ENCODE assay signal across 12 cellular contexts in genomic region chr2:205758051-205758450, GRCh38.
DNase-seq lines count a peak whose midpoint lies in the region; ATAC-seq and TF ChIP-seq lines count a peak whose summit lies in the region.
"Had no signal": no experiment of that assay in that cellular context is flagged by ENCODE, and none has a peak within 500 bp of the region (broad histone marks: within the 10 kb centered on the region; RNA-seq: fewer than 3 reads in every experiment).

No MANE protein-coding gene starts in this region.

- H4K20me1 ChIP-seq in fibroblast of lung (ENCODE audit: control insufficient read depth, extremely low read depth, insufficient read depth, low read length): no peaks in the 10 kb centered on the region

- intact Hi-C loops in natural killer cell (cut with micrococcal nuclease): no loop called here
- intact Hi-C loops in activated CD8-positive, alpha-beta T cell treated with anti-CD3 and anti-CD28 coated beads for 36 hours (cut with micrococcal nuclease): no loop called here

- peak overlapping the region; percentile 5 for H3K27ac ChIP-seq in fibroblast of lung (ENCODE audit: insufficient read depth, low read length)

- H3K36me3 Mint-ChIP-seq in nephron progenitor cell (ENCODE audit: low read depth) (peaks cover 49% of the 10 kb centered on the region), natural killer cell (no peaks in the 10 kb centered on the region), type B pancreatic cell (peaks cover 16% of the 10 kb centered on the region)
- H3K36me3 Mint-ChIP-seq in activated CD8-positive, alpha-beta T cell treated with anti-CD3 and anti-CD28 coated beads for 36 hours (ENCODE audit: low read depth): no peaks in the 10 kb centered on the region
- H3K36me3 Mint-ChIP-seq in naive thymus-derived CD8-positive, alpha-beta T cell: no peaks in the 10 kb centered on the region
- H3K36me3 Mint-ChIP-seq: CD14-positive monocyte had no signal

- POLR2A ChIA-PET in activated CD8-positive, alpha-beta T cell treated with anti-CD3 and anti-CD28 coated beads for 36 hours (lab: Charles Lee): no interaction called here
- POLR2A ChIA-PET in naive thymus-derived CD8-positive, alpha-beta T cell (lab: Charles Lee): no interaction called here

- H3K4me1 Mint-ChIP-seq in nephron progenitor cell (peaks cover 51% of the 10 kb centered on the region), natural killer cell (no peaks in the 10 kb centered on the region), type B pancreatic cell (ENCODE audit: unreplicated experiment) (peaks cover 38% of the 10 kb centered on the region)
- no peaks in the 10 kb centered on the region for H3K4me1 Mint-ChIP-seq in activated CD8-positive, alpha-beta T cell treated with anti-CD3 and anti-CD28 coated beads for 36 hours (ENCODE audit: low read depth)
- no peaks in the 10 kb centered on the region for H3K4me1 Mint-ChIP-seq in naive thymus-derived CD8-positive, alpha-beta T cell
- H3K4me1 Mint-ChIP-seq: CD14-positive monocyte had no signal

- H3K27me3 Mint-ChIP-seq in nephron progenitor cell (ENCODE audit: low read depth, poor library complexity): peaks cover 14% of the 10 kb centered on the region
- peaks cover 3 to 42% of the 10 kb centered on the region in 2 donors for H3K27me3 Mint-ChIP-seq in natural killer cell (ENCODE audit: low read depth in 2 of 2)
- H3K27me3 Mint-ChIP-seq in activated CD8-positive, alpha-beta T cell treated with anti-CD3 and anti-CD28 coated beads for 36 hours: no peaks in the 10 kb centered on the region
- H3K27me3 Mint-ChIP-seq in type B pancreatic cell: peaks cover 3% of the 10 kb centered on the region
- H3K27me3 Mint-ChIP-seq in naive thymus-derived CD8-positive, alpha-beta T cell: peaks cover 2 to 8% (median 6%) of the 10 kb centered on the region in 5 donors

- no peaks in the 10 kb centered on the region for H3K9me3 Mint-ChIP-seq in nephron progenitor cell
- H3K9me3 Mint-ChIP-seq in natural killer cell: no peaks in the 10 kb centered on the region
- no peaks in the 10 kb centered on the region for H3K9me3 Mint-ChIP-seq in activated CD8-positive, alpha-beta T cell treated with anti-CD3 and anti-CD28 coated beads for 36 hours
- H3K9me3 Mint-ChIP-seq in type B pancreatic cell: no peaks in the 10 kb centered on the region
- H3K9me3 Mint-ChIP-seq in naive thymus-derived CD8-positive, alpha-beta T cell: no peaks in the 10 kb centered on the region
- H3K9me3 Mint-ChIP-seq: CD14-positive monocyte had no signal

- no peak overlapping the region for H3K4me2 ChIP-seq in fibroblast of lung (ENCODE audit: extremely low read depth, insufficient read depth, low read length)

- DNase-seq in DMS 273 treated with DMSO at 0.1 percent for 48 hours (lab: John Stamatoyannopoulos, UW) (peak; percentile 54), RPMI7951 (ENCODE audit: low read depth) (peak; percentile 90), fibroblast of lung (ENCODE audit: low read depth in 2 of 2) (peak; percentile 80 to 96), nephron progenitor cell (no peak), natural killer cell (no peak), type B pancreatic cell (ENCODE audit: extremely low spot score, unreplicated experiment) (no peak)
- no peak for DNase-seq in activated CD8-positive, alpha-beta T cell treated with anti-CD3 and anti-CD28 coated beads for 36 hours
- no peak for DNase-seq in naive thymus-derived CD8-positive, alpha-beta T cell
- DNase-seq: activated CD4-positive, alpha-beta T cell treated with anti-CD3 and anti-CD28 coated beads, Interleukin-2, amount 50 U/mL, for 48 hours; foreskin melanocyte; stimulated activated naive CD4-positive, alpha-beta T cell had no signal

- CTCF ChIA-PET in activated CD8-positive, alpha-beta T cell treated with anti-CD3 and anti-CD28 coated beads for 36 hours (lab: Charles Lee): no interaction called here

- H3K36me3 ChIP-seq in fibroblast of lung (ENCODE audit: control insufficient read depth, insufficient read depth, low read length): no peaks in the 10 kb centered on the region

- H3K4me1 ChIP-seq in fibroblast of lung (ENCODE audit: control insufficient read depth, extremely low read depth, insufficient read depth, low read length): peaks cover 16% of the 10 kb centered on the region

- no peak overlapping the region for H3K9ac ChIP-seq in fibroblast of lung (ENCODE audit: insufficient read depth, low read length)

- no peaks in the 10 kb centered on the region for H3K79me2 ChIP-seq in fibroblast of lung (ENCODE audit: control insufficient read depth, insufficient read depth, low read length)

- no peaks in the 10 kb centered on the region for H3K27me3 ChIP-seq in fibroblast of lung (ENCODE audit: control insufficient read depth, insufficient read depth, low read length)

- H3K4me3 Mint-ChIP-seq in nephron progenitor cell: no peak overlapping the region
- H3K4me3 Mint-ChIP-seq in natural killer cell: no peak overlapping the region
- no peak overlapping the region for H3K4me3 Mint-ChIP-seq in activated CD8-positive, alpha-beta T cell treated with anti-CD3 and anti-CD28 coated beads for 36 hours
- no peak overlapping the region for H3K4me3 Mint-ChIP-seq in type B pancreatic cell
- H3K4me3 Mint-ChIP-seq in naive thymus-derived CD8-positive, alpha-beta T cell: no peak overlapping the region
- H3K4me3 Mint-ChIP-seq: CD14-positive monocyte had no signal

- H3K27ac Mint-ChIP-seq in nephron progenitor cell (peak overlapping the region; percentile 33), natural killer cell (no peak overlapping the region), type B pancreatic cell (no peak overlapping the region)
- H3K27ac Mint-ChIP-seq in activated CD8-positive, alpha-beta T cell treated with anti-CD3 and anti-CD28 coated beads for 36 hours: no peak overlapping the region
- H3K27ac Mint-ChIP-seq in naive thymus-derived CD8-positive, alpha-beta T cell: no peak overlapping the region
- H3K27ac Mint-ChIP-seq: CD14-positive monocyte had no signal

- ATAC-seq in natural killer cell: no peak
- ATAC-seq in activated CD8-positive, alpha-beta T cell treated with anti-CD3 and anti-CD28 coated beads for 36 hours: no peak
- ATAC-seq in naive thymus-derived CD8-positive, alpha-beta T cell: no peak

- H3K4me3 ChIP-seq in fibroblast of lung (replicated peaks in 1 of 4; ENCODE audit: control extremely low read depth in 1 of 4, insufficient read depth in 1 of 4, low read depth in 3 of 4, low read length in 4 of 4): no peak overlapping the region

- TF ChIP-seq CTCF in fibroblast of lung (conservative IDR thresholded peaks at IDR 0.05 in 1 of 2, IDR thresholded peaks at IDR 0.05 in 1 of 2; ENCODE audit: low read depth in 1 of 2, low read length in 2 of 2): no peak
- TF ChIP-seq CTCF in nephron progenitor cell (IDR thresholded peaks at IDR 0.05): no peak
- TF ChIP-seq CTCF in natural killer cell (IDR thresholded peaks at IDR 0.05): no peak
- no peak for TF ChIP-seq CTCF in activated CD8-positive, alpha-beta T cell treated with anti-CD3 and anti-CD28 coated beads for 36 hours (IDR thresholded peaks at IDR 0.05)
- TF ChIP-seq CTCF in type B pancreatic cell (conservative IDR thresholded peaks at IDR 0.05): no peak

- no peaks in the 10 kb centered on the region for H3K9me3 ChIP-seq in fibroblast of lung (ENCODE audit: control insufficient read depth, insufficient read depth, low read depth, low read length)

- H2AFZ ChIP-seq in fibroblast of lung (ENCODE audit: low read length): no peak overlapping the region

Comparison
In these comparisons a context has a peak if more than half of its experiments do, and no peak if none do; other contexts are left out.
1. DNase-seq: peak in DMS 273 treated with DMSO at 0.1 percent for 48 hours (single experiment), RPMI7951 (single experiment) and fibroblast of lung (2 of 2); none in nephron progenitor cell (single experiment), natural killer cell (single experiment), activated CD8-positive, alpha-beta T cell treated with anti-CD3 and anti-CD28 coated beads for 36 hours (single experiment), type B pancreatic cell (single experiment) and naive thymus-derived CD8-positive, alpha-beta T cell (0 of 10).